Comparison of ENCODE assay signal across 17 cellular contexts in genomic region chr19:19280561-19280960, GRCh38. TPM values are rescaled to one million over a fixed set of nuclear protein-coding genes. Genes with fewer than 3 reads are reported as not detected.
DNase-seq lines count a peak whose midpoint lies in the region; ATAC-seq and TF ChIP-seq lines count a peak whose summit lies in the region.
"Had no signal": no experiment of that assay in that cellular context is flagged by ENCODE, and none has a peak within 500 bp of the region (broad histone marks: within the 10 kb centered on the region; RNA-seq: fewer than 3 reads in every experiment).

No MANE protein-coding gene starts in this region.

- peak; percentile 27 for DNase-seq in GM04503 (ENCODE audit: low read depth)
- peak; percentile 63 for DNase-seq in NCI-H524 treated with DMSO at 0.1 percent for 48 hours (lab: John Stamatoyannopoulos, UW)
- peak; percentile 23 for DNase-seq in fibroblast of the aortic adventitia (ENCODE audit: low read depth)
- peak in 9 of 10 donors; percentile 23 to 94 (median 68) for DNase-seq in posterior cingulate gyrus
- DNase-seq in HT-29 (ENCODE audit: low spot score): no peak
- no peak for DNase-seq in NCI-H1436 treated with DMSO at 0.1 percent for 48 hours (lab: John Stamatoyannopoulos, UW)
- DNase-seq: activated naive CD4-positive, alpha-beta T cell treated with anti-CD3 and anti-CD28 coated beads for 36 hours; CD4-positive, CD25-positive, alpha-beta regulatory T cell; EL; naive thymus-derived CD8-positive, alpha-beta T cell; NCI-H1105 treated with DMSO at 0.1 percent for 48 hours; NCI-H774; RPMI8226; stimulated activated CD4-positive, alpha-beta T cell treated with anti-CD3 and anti-CD28 coated beads, Interleukin-2, amount 100 ng/mL, for 24 hours had no signal

- H3K4me3 ChIP-seq in fibroblast of the aortic adventitia (ENCODE audit: low read depth, low read length): no peak overlapping the region
- H3K4me3 ChIP-seq: breast epithelium, tibial nerve had no signal

- ATAC-seq in GM18511 (IDR thresholded peaks at IDR 0.05; ENCODE audit: unreplicated experiment): no peak
- ATAC-seq: naive thymus-derived CD8-positive, alpha-beta T cell had no signal

- intact Hi-C loops in posterior cingulate gyrus (cut with DNase I): no loop called here

- no peak for TF ChIP-seq CTCF in fibroblast of the aortic adventitia (IDR thresholded peaks at IDR 0.05; ENCODE audit: insufficient read depth, low read length)

RNA-seq across cellular contexts. Expression of gene TM6SF2, which starts 7.5 kb away (rescaled TPM):
- 0.27 TPM in 1 of 2 replicates, not detected in the other for total RNA-seq in fibroblast of the aortic adventitia (ENCODE audit: low replicate concordance)
- not detected in 2 replicates for total RNA-seq in HT-29 (2014; rRNA removed; shearing (Covaris generic))
- total RNA-seq: activated naive CD4-positive, alpha-beta T cell treated with anti-CD3 and anti-CD28 coated beads for 36 hours; CD4-positive, CD25-positive, alpha-beta regulatory T cell; naive thymus-derived CD8-positive, alpha-beta T cell had no signal

RNA-seq across cellular contexts. Expression of gene SUGP1, which starts 39.7 kb away (rescaled TPM):
- total RNA-seq in fibroblast of the aortic adventitia (ENCODE audit: low replicate concordance): 22.6 and 32.4 TPM in 2 replicates
- total RNA-seq in HT-29 (2014; rRNA removed; shearing (Covaris generic)): 27.8 and 35.2 TPM in 2 replicates

RNA-seq across cellular contexts. Expression of gene MAU2, which starts 40.1 kb away (rescaled TPM):
- 32.4 and 34.6 TPM in 2 replicates for total RNA-seq in fibroblast of the aortic adventitia (ENCODE audit: low replicate concordance)
- 32.2 and 34.7 TPM in 2 replicates for total RNA-seq in HT-29 (2014; rRNA removed; shearing (Covaris generic))

Comparison
In these comparisons a context has a peak if more than half of its experiments do, and no peak if none do; other contexts are left out.
1. DNase-seq: peak in GM04503 (single experiment), NCI-H524 treated with DMSO at 0.1 percent for 48 hours (single experiment), fibroblast of the aortic adventitia (single experiment) and posterior cingulate gyrus (9 of 10); none in HT-29 (single experiment) and NCI-H1436 treated with DMSO at 0.1 percent for 48 hours (single experiment).